ENCODE assay signal across 34 cellular contexts in the genomic region with DNA sequence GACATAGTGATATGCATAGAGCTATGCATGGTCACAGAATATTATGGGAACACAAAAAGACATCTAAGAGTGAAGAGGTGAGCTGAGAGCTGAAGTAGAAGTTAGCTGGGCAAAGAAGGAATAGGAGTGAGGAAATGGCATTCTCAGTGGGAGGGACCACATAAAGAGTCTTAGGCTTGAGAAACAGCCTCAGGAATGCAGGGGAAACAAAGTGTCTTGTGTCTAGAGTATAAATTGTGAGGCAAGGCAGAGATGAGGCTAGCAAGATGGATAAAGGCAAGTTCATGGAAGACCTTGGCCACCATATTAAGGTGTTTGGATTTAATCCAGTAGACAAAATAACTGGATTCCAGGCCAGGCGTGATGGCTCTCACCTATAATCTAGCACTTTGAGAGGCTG. TPM values are rescaled to one million over a fixed set of nuclear protein-coding genes. Genes with fewer than 3 reads are reported as not detected.
"Had no signal": no experiment of that assay in that cellular context is flagged by ENCODE, and none has a peak within 500 bp of the region (broad histone marks: within the 10 kb centered on the region; RNA-seq: fewer than 3 reads in every experiment).

No MANE protein-coding gene starts in this region.

- H3K9me3 ChIP-seq: gastrocnemius medialis, lower lobe of right lung, pancreas, prostate gland, testis, transverse colon, uterus had no signal

- FAIRE-seq: endothelial cell of umbilical vein, pancreas had no signal

- H3K27me3 ChIP-seq: cardiac muscle cell, gastrocnemius medialis, pancreas, testis, transverse colon, uterus had no signal

- H3K4me1 ChIP-seq: pancreas, prostate gland, testis, transverse colon, uterus had no signal

- H3K4me3 ChIP-seq: cardiac muscle cell, gastrocnemius medialis, lower lobe of right lung, pancreas, prostate gland, skin epidermis, testis, transverse colon, uterus had no signal

- DNase-seq: activated CD4-positive, alpha-beta memory T cell treated with anti-CD3 and anti-CD28 coated beads for 36 hours; activated CD4-positive, alpha-beta T cell treated with anti-CD3 and anti-CD28 coated beads for 48 hours; activated naive CD8-positive, alpha-beta T cell treated with anti-CD3 and anti-CD28 coated beads, Interleukin-2, amount 50 U/mL, for 24 hours; activated T-cell treated with anti-CD3 and anti-CD28 coated beads, Interleukin-2, amount 50 U/mL, for 48 hours; anterior cingulate cortex; cortex of kidney; effector memory CD8-positive, alpha-beta T cell; gastrocnemius medialis; glutamatergic neuron; hippocampal formation; lower lobe of right lung; mesenchymal stem cell; naive thymus-derived CD8-positive, alpha-beta T cell; nucleus accumbens; pancreas; retina; stimulated activated CD4-positive, alpha-beta T cell treated with anti-CD3 and anti-CD28 coated beads, Interleukin-12 subunit alpha, Interleukin-12 subunit beta, amount 100 ng/mL, for 4 hours; stimulated activated CD4-positive, alpha-beta T cell treated with anti-CD3 and anti-CD28 coated beads, Interleukin-4, amount 100 ng/mL, for 1 hour; stimulated activated naive CD8-positive, alpha-beta T cell treated with anti-CD3 and anti-CD28 coated beads, Interleukin-15, Interleukin-2, amounts not matched to agents 100 U/mL and 50 U/mL, for 24 hours; T-helper 1 cell; testis; transverse colon; uterus had no signal

- ATAC-seq: activated CD4-positive, CD25-positive, alpha-beta regulatory T cell treated with anti-CD3 and anti-CD28 coated beads, Interleukin-2, amount 50 U/mL, for 24 hours; activated naive CD8-positive, alpha-beta T cell treated with anti-CD3 and anti-CD28 coated beads, Interleukin-2, amount 50 U/mL, for 24 hours; effector memory CD8-positive, alpha-beta T cell; esophagus mucosa; gastrocnemius medialis; left lobe of liver; lower lobe of right lung; naive thymus-derived CD8-positive, alpha-beta T cell; pancreas; sciatic nerve; stimulated activated naive CD8-positive, alpha-beta T cell treated with anti-CD3 and anti-CD28 coated beads, Interleukin-15, Interleukin-2, amounts not matched to agents 100 U/mL and 50 U/mL, for 24 hours had no signal

- H3K27ac ChIP-seq: cardiac muscle cell, gastrocnemius medialis, lower lobe of right lung, pancreas, prostate gland, skin epidermis, testis, transverse colon, uterus, VCaP had no signal

- H3K36me3 ChIP-seq: cardiac muscle cell, gastrocnemius medialis, pancreas, prostate gland, transverse colon, uterus had no signal

RNA-seq across cellular contexts. Expression of gene CRTAM, which starts 40.6 kb away (rescaled TPM):
- total RNA-seq: cardiac muscle cell, endothelial cell of umbilical vein, esophagus mucosa, kidney epithelial cell, left lobe of liver, neural crest cell had no signal
